14 cellular contexts compared by ENCODE assay signal in the genomic region with DNA sequence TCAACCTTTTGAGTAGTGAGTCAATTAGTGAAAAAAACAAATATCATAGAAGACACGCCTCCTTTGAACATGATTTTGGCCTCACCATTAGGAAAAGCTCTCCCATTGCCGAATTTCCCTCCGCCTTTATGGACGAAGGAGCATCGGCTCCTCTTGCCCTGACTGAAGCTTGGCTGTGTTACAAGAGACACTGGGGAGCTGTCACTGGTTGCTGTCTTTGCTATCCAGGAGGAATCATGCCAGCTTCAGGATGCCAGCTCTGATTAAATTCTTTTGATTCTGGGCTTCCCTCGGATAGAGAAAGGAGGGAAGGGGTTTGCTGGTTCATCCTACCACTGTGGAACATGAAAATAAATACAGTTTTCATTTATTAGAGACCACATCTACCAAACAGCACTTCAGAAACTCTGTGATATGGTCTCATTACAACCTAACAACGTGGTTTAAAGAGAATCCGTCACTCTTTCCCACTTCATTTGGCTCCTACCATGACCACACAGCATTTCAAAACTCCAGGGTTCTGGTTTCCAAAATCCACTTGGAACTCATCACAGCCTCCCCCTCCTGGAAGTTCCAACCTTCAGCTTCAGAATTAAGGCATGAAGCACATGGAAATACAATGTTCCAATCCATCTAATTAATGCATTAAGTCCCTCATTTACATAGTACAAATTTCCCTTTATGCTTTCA.
"Had no signal": no experiment of that assay in that cellular context is flagged by ENCODE, and none has a peak within 500 bp of the region (broad histone marks: within the 10 kb centered on the region; RNA-seq: fewer than 3 reads in every experiment).

No MANE protein-coding gene starts in this region.

- H3K36me3 Mint-ChIP-seq: activated naive CD4-positive, alpha-beta T cell treated with anti-CD3 and anti-CD28 coated beads, Interleukin-2, amount 10 ng/mL, durations not matched to agents 7 days and 5 days had no signal

- H3K9me3 Mint-ChIP-seq: activated CD4-positive, alpha-beta T cell treated with anti-CD3 and anti-CD28 coated beads, Interleukin-2, amount 10 ng/mL, durations not matched to agents 7 days and 5 days; activated naive CD4-positive, alpha-beta T cell treated with anti-CD3 and anti-CD28 coated beads, Interleukin-2, amount 10 ng/mL, durations not matched to agents 7 days and 5 days; activated T-helper 2 cell treated with anti-CD3 and anti-CD28 coated beads, Interferon-gamma antibody, Interleukin-2, Interleukin-4, amounts not matched to agents 10 μg/mL and 5 μg/mL and 100 μg/mL, durations not matched to agents 14 hours and 24 hours and 36 hours; dendritic cell treated with granulocyte-macrophage colony-stimulating factor and Interleukin-4, amounts not matched to agents 40 ng/mL and 50 ng/mL, for 4 days; stimulated activated naive CD8-positive, alpha-beta T cell treated with anti-CD3 and anti-CD28 coated beads, Interleukin-15, amount 100 ng/mL, for 72 hours had no signal

- H3K4me3 Mint-ChIP-seq: activated CD4-positive, alpha-beta T cell treated with anti-CD3 and anti-CD28 coated beads, Interleukin-2, amount 10 ng/mL, durations not matched to agents 7 days and 5 days; activated naive CD4-positive, alpha-beta T cell treated with anti-CD3 and anti-CD28 coated beads, Interleukin-2, amount 10 ng/mL, durations not matched to agents 7 days and 5 days; dendritic cell treated with granulocyte-macrophage colony-stimulating factor and Interleukin-4, amounts not matched to agents 40 ng/mL and 50 ng/mL, for 4 days; nephron; stimulated activated naive CD8-positive, alpha-beta T cell treated with anti-CD3 and anti-CD28 coated beads, Interleukin-15, amount 100 ng/mL, for 72 hours had no signal

- H3K27ac Mint-ChIP-seq: activated CD4-positive, alpha-beta T cell treated with anti-CD3 and anti-CD28 coated beads, Interleukin-2, amount 10 ng/mL, durations not matched to agents 7 days and 5 days; activated naive CD4-positive, alpha-beta T cell treated with anti-CD3 and anti-CD28 coated beads, Interleukin-2, amount 10 ng/mL, durations not matched to agents 7 days and 5 days; activated T-helper 2 cell treated with anti-CD3 and anti-CD28 coated beads, Interferon-gamma antibody, Interleukin-2, Interleukin-4, amounts not matched to agents 10 μg/mL and 5 μg/mL and 100 μg/mL, durations not matched to agents 14 hours and 24 hours and 36 hours; dendritic cell treated with granulocyte-macrophage colony-stimulating factor and Interleukin-4, amounts not matched to agents 40 ng/mL and 50 ng/mL, for 4 days; nephron; stimulated activated naive CD8-positive, alpha-beta T cell treated with anti-CD3 and anti-CD28 coated beads, Interleukin-15, amount 100 ng/mL, for 72 hours had no signal

- H3K27me3 Mint-ChIP-seq: activated CD4-positive, alpha-beta T cell treated with anti-CD3 and anti-CD28 coated beads, Interleukin-2, amount 10 ng/mL, durations not matched to agents 7 days and 5 days; activated naive CD4-positive, alpha-beta T cell treated with anti-CD3 and anti-CD28 coated beads, Interleukin-2, amount 10 ng/mL, durations not matched to agents 7 days and 5 days; dendritic cell treated with granulocyte-macrophage colony-stimulating factor and Interleukin-4, amounts not matched to agents 40 ng/mL and 50 ng/mL, for 4 days; stimulated activated naive CD8-positive, alpha-beta T cell treated with anti-CD3 and anti-CD28 coated beads, Interleukin-15, amount 100 ng/mL, for 72 hours had no signal

- DNase-seq: activated CD4-positive, alpha-beta T cell treated with anti-CD3 and anti-CD28 coated beads, Interleukin-2, amount 10 ng/mL, durations not matched to agents 7 days and 5 days; activated CD4-positive, CD25-positive, alpha-beta regulatory T cell; activated CD8-positive, alpha-beta memory T cell treated with anti-CD3 and anti-CD28 coated beads for 24 hours; activated naive CD4-positive, alpha-beta T cell treated with anti-CD3 and anti-CD28 coated beads, Interleukin-2, amount 10 ng/mL, durations not matched to agents 7 days and 5 days; central memory CD4-positive, alpha-beta T cell; foreskin fibroblast; heart left ventricle; mammary epithelial cell; ovary; stimulated activated CD4-positive, alpha-beta T cell treated with anti-CD3 and anti-CD28 coated beads, Interleukin-4, amount 100 ng/mL, for 4 hours; stimulated activated naive CD8-positive, alpha-beta T cell treated with anti-CD3 and anti-CD28 coated beads, Interleukin-15, amount 100 ng/mL, for 72 hours had no signal

- H3K4me1 Mint-ChIP-seq: activated CD4-positive, alpha-beta T cell treated with anti-CD3 and anti-CD28 coated beads, Interleukin-2, amount 10 ng/mL, durations not matched to agents 7 days and 5 days; activated naive CD4-positive, alpha-beta T cell treated with anti-CD3 and anti-CD28 coated beads, Interleukin-2, amount 10 ng/mL, durations not matched to agents 7 days and 5 days; nephron; stimulated activated naive CD8-positive, alpha-beta T cell treated with anti-CD3 and anti-CD28 coated beads, Interleukin-15, amount 100 ng/mL, for 72 hours had no signal
